8 cellular contexts compared by ENCODE assay signal in genomic region chr16:29784901-29785500, GRCh38. TPM values are rescaled to one million over a fixed set of nuclear protein-coding genes. Genes with fewer than 3 reads are reported as not detected.
A peak's percentile ranks its signal among the peaks of the same experiment; 100 is the strongest.
DNase-seq lines count a peak whose midpoint lies in the region; ATAC-seq and TF ChIP-seq lines count a peak whose summit lies in the region.

No MANE protein-coding gene starts in this region.

- TF ChIP-seq CTCF in neural cell (IDR thresholded peaks at IDR 0.05; ENCODE audit: poor library complexity, severe bottlenecking) (peak; percentile 48), stomach (IDR thresholded peaks at IDR 0.05) (peak in 5 of 7 experiments; percentile 38 to 79 (median 67))

- TF ChIP-seq RAD21 in neural cell (conservative IDR thresholded peaks at IDR 0.05) = no peak

- H3K9me2 ChIP-seq in neural cell (ENCODE audit: insufficient read depth, low read length) = no peaks in the 10 kb centered on the region

- H2AFZ ChIP-seq in neural cell (ENCODE audit: low read depth, low read length) = no peak overlapping the region

- no peaks in the 10 kb centered on the region for H3K9me3 ChIP-seq in neural cell (ENCODE audit: low read length)
- H3K9me3 ChIP-seq in stomach = no peaks in the 10 kb centered on the region
- no peaks in the 10 kb centered on the region for H3K9me3 ChIP-seq in HAP-1

- H3K36me3 ChIP-seq in neural cell (ENCODE audit: insufficient read depth, low read length) (no peaks in the 10 kb centered on the region), stomach (no peaks in the 10 kb centered on the region), HAP-1 (replicated peaks) (no peaks in the 10 kb centered on the region)

- H4K20me1 ChIP-seq in neural cell (ENCODE audit: insufficient read depth) = no peaks in the 10 kb centered on the region

- no peak overlapping the region for H3K4me2 ChIP-seq in neural cell (ENCODE audit: low read length)

- H3K4me1 ChIP-seq in stomach (peaks cover 4 to 18% (median 16%) of the 10 kb centered on the region in 4 donors), HAP-1 (peaks cover 6% of the 10 kb centered on the region; the same call in 1 of the 2 replicates)

- peak; percentile 53 for ATAC-seq in HG03521 (IDR thresholded peaks at IDR 0.05; ENCODE audit: unreplicated experiment)
- no peak for ATAC-seq in HG02885 (IDR thresholded peaks at IDR 0.05; ENCODE audit: poor library complexity, unreplicated experiment)

- H3K4me3 ChIP-seq in neural cell (ENCODE audit: low read length) (no peak overlapping the region), stomach (peak overlapping the region; percentile 18 to 33 (median 26)), HAP-1 (no peak overlapping the region)

- H3F3A ChIP-seq in neural cell (ENCODE audit: insufficient read depth, low read length, poor library complexity, severe bottlenecking) = no peaks in the 10 kb centered on the region

- intact Hi-C loops in stomach (cut with DNase I; ENCODE audit: low total_unique reads) = no loop called here

- in situ Hi-C loops in HAP-1 (cut with MboI; ENCODE audit: low sequenced_read_pairs) = no loop called here

- no peak for TF ChIP-seq EP300 in neural cell (conservative IDR thresholded peaks at IDR 0.05; ENCODE audit: poor library complexity, severe bottlenecking)
- TF ChIP-seq EP300 in stomach (IDR thresholded peaks at IDR 0.05) = no peak

- peak; percentile 57 to 64 for DNase-seq in activated T-helper 1 cell treated with anti-CD3 and anti-CD28 coated beads, Interleukin-2, amount 50 U/mL, for 16 hours (ENCODE audit: low read depth in 1 of 2, low spot score in 1 of 2)
- peak; percentile 56 for DNase-seq in fibroblast of peridontal ligament (ENCODE audit: extremely low read depth)
- DNase-seq in stomach = peak; percentile 67
- DNase-seq in HAP-1 (ENCODE audit: low spot score in 2 of 2) = no peak
- no peak for DNase-seq in NCI-H774 (lab: John Stamatoyannopoulos, UW)

- TF ChIP-seq POLR2A in stomach (IDR thresholded peaks at IDR 0.05) = no peak

- H3K27ac ChIP-seq in neural cell (ENCODE audit: low read length) (no peak overlapping the region), stomach (no peak overlapping the region)

- no peaks in the 10 kb centered on the region for H3K27me3 ChIP-seq in neural cell (ENCODE audit: insufficient read depth, low read depth, low read length)
- H3K27me3 ChIP-seq in stomach = peaks cover 0 to 5% (median 0%) of the 10 kb centered on the region in 3 donors
- H3K27me3 ChIP-seq in HAP-1 (ENCODE audit: low read depth) = no peaks in the 10 kb centered on the region

- no peaks in the 10 kb centered on the region for H3K79me2 ChIP-seq in neural cell (replicated peaks; ENCODE audit: insufficient read depth, low read length)

- no peak overlapping the region for H3K9ac ChIP-seq in neural cell (ENCODE audit: low read length)

- WGBS in stomach, 5 donors = 12 to 22% (median 18%) methylated on average over 31 to 38 of the region's 38 CpGs

TF ChIP-seq in neural cell, 6 proteins besides CTCF, POLR2A, EP300 and RAD21:
- TF ChIP-seq TAF1 (IDR thresholded peaks at IDR 0.05; ENCODE audit: low read depth) (no peak), EZH2 (IDR thresholded peaks at IDR 0.05; ENCODE audit: borderline replicate concordance, insufficient read depth, low read length, poor library complexity, severe bottlenecking) (no peak), POLR2AphosphoS5 (IDR thresholded peaks at IDR 0.05) (no peak), SMC3 (conservative IDR thresholded peaks at IDR 0.05; ENCODE audit: poor library complexity) (no peak), REST (IDR thresholded peaks at IDR 0.05; ENCODE audit: borderline replicate concordance) (no peak), MXI1 (conservative IDR thresholded peaks at IDR 0.05; ENCODE audit: poor library complexity, severe bottlenecking) (no peak)

RNA-seq across cellular contexts. Expression of gene KIF22, which starts 5.5 kb away (rescaled TPM):
- polyA plus RNA-seq in neural cell (81.1 and 89.7 TPM in 2 replicates), stomach (10 to 100 TPM; 53.6 to 88.5 (median 59.2) TPM)
- polyA minus RNA-seq in neural cell = 48.7 and 74.7 TPM in 2 replicates
- 100 to 1,000 TPM in 1 of 5 donors, 10 to 100 TPM in 4; 11.1 to 229 (median 26.8) TPM for total RNA-seq in stomach

RNA-seq across cellular contexts. Expression of gene ZG16, which starts 6.9 kb away (rescaled TPM):
- polyA plus RNA-seq in neural cell (not detected in 2 replicates), stomach (under 1 TPM in 1 of 3 donors, not detected in 2; 0.76 TPM)
- polyA minus RNA-seq in neural cell = not detected in 2 replicates
- total RNA-seq in stomach = 10 to 100 TPM in 1 of 5 donors, 1 to 10 TPM in 1, not detected in 3; 1.1 to 33.6 TPM

RNA-seq across cellular contexts. Expression of gene MAZ, which starts 21.3 kb away (rescaled TPM):
- 147 and 168 TPM in 2 replicates for polyA plus RNA-seq in neural cell
- polyA minus RNA-seq in neural cell = 246 and 274 TPM in 2 replicates
- 100 to 1,000 TPM in 4 of 5 donors, 10 to 100 TPM in 1; 11.7 to 865 (median 117) TPM for total RNA-seq in stomach
- 100 to 1,000 TPM in 2 of 3 donors, 10 to 100 TPM in 1; 79.9 to 160 (median 102) TPM for polyA plus RNA-seq in stomach

RNA-seq across cellular contexts. Expression of gene PRRT2, which starts 27.0 kb away (rescaled TPM):
- 84.2 and 105 TPM in 2 replicates for polyA plus RNA-seq in neural cell
- 29.9 and 40.6 TPM in 2 replicates for polyA minus RNA-seq in neural cell
- total RNA-seq in stomach = 10 to 100 TPM in 1 of 5 donors, 1 to 10 TPM in 2, not detected in 2; 4.0 to 17.4 (median 4.6) TPM
- polyA plus RNA-seq in stomach = under 1 TPM in 2 of 3 donors, not detected in 1; 0.62 to 0.83 TPM

RNA-seq across cellular contexts. Expression of gene PAGR1, which starts 31.0 kb away (rescaled TPM):
- polyA plus RNA-seq in neural cell (86.8 and 88.7 TPM in 2 replicates), stomach (10 to 100 TPM; 24.0 to 31.6 (median 27.1) TPM)
- 21.9 and 24.0 TPM in 2 replicates for polyA minus RNA-seq in neural cell
- 100 to 1,000 TPM in 1 of 5 donors, 10 to 100 TPM in 3, 1 to 10 TPM in 1; 7.1 to 124 (median 19.8) TPM for total RNA-seq in stomach

Comparison
In these comparisons a context has a peak if more than half of its experiments do, and no peak if none do; other contexts are left out.
1. DNase-seq: peak in activated T-helper 1 cell treated with anti-CD3 and anti-CD28 coated beads, Interleukin-2, amount 50 U/mL, for 16 hours (2 of 2), fibroblast of peridontal ligament (single experiment) and stomach (single experiment); none in HAP-1 (0 of 2) and NCI-H774 (single experiment).
2. H3K4me3 ChIP-seq: peak in stomach (4 of 4); none in neural cell (single experiment) and HAP-1 (single experiment).